In genomic region chr17:75779987-75780889, GRCh38 we compare ENCODE assay signal across 8 cellular contexts. TPM values are rescaled to one million over a fixed set of nuclear protein-coding genes. Genes with fewer than 3 reads are reported as not detected.
A peak's percentile ranks its signal among the peaks of the same experiment; 100 is the strongest.
DNase-seq lines count a peak whose midpoint lies in the region; ATAC-seq and TF ChIP-seq lines count a peak whose summit lies in the region.

No MANE protein-coding gene starts in this region.

- peaks cover 4% of the 10 kb centered on the region for H3K27me3 Mint-ChIP-seq in WTC11 (ENCODE audit: low read depth)

- intact Hi-C loops in spleen (cut with DNase I; ENCODE audit: low total_unique reads) = loop anchor here (5.0 kb wide), 1 partner anchor 67 kb away; no protein-coding TSS in a partner anchor

- WGBS in gastroesophageal sphincter (ENCODE audit: low coverage in 1 of 2), 2 donors = 19 to 21% methylated on average over 4 to 5 of the region's 5 CpGs
- WGBS in spleen, 5 donors = 21 to 24% (median 23%) methylated on average over 5 of the region's 5 CpGs

- POLR2A ChIA-PET in WTC11 (lab: Charles Lee) = interaction anchor here (0.5 to 1.0 kb wide), 12 partner anchors 9 to 353 kb away, joined by 3 to 7 read pairs (median 5); partner anchors contain the start of genes ITGB4, RECQL5, SAP30BP and TSEN54

- peaks cover 28% of the 10 kb centered on the region for H3K36me3 Mint-ChIP-seq in WTC11

- peak overlapping the region; percentile 68 for H3K27ac Mint-ChIP-seq in WTC11

- peak overlapping the region in 3 of 4 donors; percentile 5 to 100 (median 99) for H3K27ac ChIP-seq in gastroesophageal sphincter
- H3K27ac ChIP-seq in spleen = peak overlapping the region; percentile 32 to 100 (median 98)

- no peaks in the 10 kb centered on the region for H3K9me3 Mint-ChIP-seq in WTC11

- TF ChIP-seq POLR2A in gastroesophageal sphincter (IDR thresholded peaks at IDR 0.05) (no peak), spleen (IDR thresholded peaks at IDR 0.05) (peak in 1 of 3 donors; percentile 7)

- H3K36me3 ChIP-seq in gastroesophageal sphincter (peaks cover 0 to 37% of the 10 kb centered on the region in 2 donors), spleen (peaks cover 0 to 39% (median 25%) of the 10 kb centered on the region in 6 donors)

- no peaks in the 10 kb centered on the region for H3K27me3 ChIP-seq in gastroesophageal sphincter
- H3K27me3 ChIP-seq in spleen (replicated peaks in 1 of 7) = no peaks in the 10 kb centered on the region

- H3K4me3 ChIP-seq in gastroesophageal sphincter (no peak overlapping the region), spleen (peak overlapping the region in 2 of 8 donors; percentile 87 to 88)

- ATAC-seq in WTC11 (no peak), gastroesophageal sphincter (no peak), HG02870 (IDR thresholded peaks at IDR 0.05; ENCODE audit: unreplicated experiment) (no peak)

- no peak for TF ChIP-seq RAD21 in Ishikawa (IDR thresholded peaks at IDR 0.05; ENCODE audit: low read depth)

- TF ChIP-seq EP300 in Ishikawa (IDR thresholded peaks at IDR 0.05; ENCODE audit: borderline replicate concordance) (no peak), gastroesophageal sphincter (IDR thresholded peaks at IDR 0.05) (no peak)

- CTCF ChIA-PET in WTC11 (lab: Charles Lee) = interaction anchor here (0.6 to 3.0 kb wide), 20 partner anchors 10 to 540 kb away, joined by 3 to 39 read pairs (median 6); partner anchors contain the start of genes GALK1, ITGB4, MRPL38 and SMIM5

- H3K9me3 ChIP-seq in gastroesophageal sphincter = no peaks in the 10 kb centered on the region
- no peaks in the 10 kb centered on the region for H3K9me3 ChIP-seq in spleen

- TF ChIP-seq CTCF in WTC11 (IDR thresholded peaks at IDR 0.05) = no peak
- no peak for TF ChIP-seq CTCF in gastroesophageal sphincter (IDR thresholded peaks at IDR 0.05)
- TF ChIP-seq CTCF in spleen (IDR thresholded peaks at IDR 0.05 in 8 of 11, conservative IDR thresholded peaks at IDR 0.05 in 3 of 11) = no peak

- H3K4me1 ChIP-seq in gastroesophageal sphincter (peaks cover 0 to 57% (median 20%) of the 10 kb centered on the region in 3 donors), spleen (peaks cover 46 to 85% (median 67%) of the 10 kb centered on the region in 6 donors)

- peak overlapping the region; percentile 94 for H3K4me3 Mint-ChIP-seq in WTC11

- DNase-seq in WTC11 (ENCODE audit: low spot score) (no peak), spleen (no peak), NCI-H2196 (lab: John Stamatoyannopoulos, UW; ENCODE audit: unreplicated experiment) (no peak), NCI-H2196 treated with DMSO at 0.1 percent for 48 hours (lab: John Stamatoyannopoulos, UW; ENCODE audit: unreplicated experiment) (no peak), NCI-H2227 (lab: John Stamatoyannopoulos, UW; ENCODE audit: unreplicated experiment) (no peak)

- H3K4me1 Mint-ChIP-seq in WTC11 = peaks cover 44% of the 10 kb centered on the region

TF ChIP-seq in Ishikawa, 13 proteins besides CTCF, POLR2A, EP300 and RAD21:
- TF ChIP-seq TEAD4 (IDR thresholded peaks at IDR 0.05) (no peak), FOXM1 (IDR thresholded peaks at IDR 0.05; ENCODE audit: borderline replicate concordance, low read depth) (peak; percentile 24; the same call in 1 of the 2 replicates), NFIC (IDR thresholded peaks at IDR 0.05) (no peak)

TF ChIP-seq in WTC11, 78 proteins besides CTCF, POLR2A, EP300 and RAD21:
- TF ChIP-seq MYBL2 (CRISPR knock-in tag; IDR thresholded peaks at IDR 0.05) = no peak
- TF ChIP-seq, protein P1, sequence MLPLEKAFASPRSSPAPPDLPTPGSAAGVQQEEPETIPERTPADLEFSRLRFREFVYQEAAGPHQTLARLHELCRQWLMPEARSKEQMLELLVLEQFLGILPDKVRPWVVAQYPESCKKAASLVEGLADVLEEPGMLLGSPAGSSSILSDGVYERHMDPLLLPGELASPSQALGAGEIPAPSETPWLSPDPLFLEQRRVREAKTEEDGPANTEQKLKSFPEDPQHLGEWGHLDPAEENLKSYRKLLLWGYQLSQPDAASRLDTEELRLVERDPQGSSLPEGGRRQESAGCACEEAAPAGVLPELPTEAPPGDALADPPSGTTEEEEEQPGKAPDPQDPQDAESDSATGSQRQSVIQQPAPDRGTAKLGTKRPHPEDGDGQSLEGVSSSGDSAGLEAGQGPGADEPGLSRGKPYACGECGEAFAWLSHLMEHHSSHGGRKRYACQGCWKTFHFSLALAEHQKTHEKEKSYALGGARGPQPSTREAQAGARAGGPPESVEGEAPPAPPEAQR (CRISPR knock-in tag; IDR thresholded peaks at IDR 0.05) = 0 out of 2 replicates have a peak, but pooled peaks have one; percentile 63

RNA-seq across cellular contexts. Expression of gene UNK, which starts 4.4 kb away (rescaled TPM):
- total RNA-seq in WTC11 (2021) = 35.0 to 37.8 TPM (median 35.4 TPM) in 3 replicates
- 10 to 100 TPM in 3 of 4 donors, 1 to 10 TPM in 1; 9.8 to 41.6 (median 21.0) TPM for total RNA-seq in gastroesophageal sphincter
- 10 to 100 TPM; 35.4 to 53.8 (median 48.6) TPM for total RNA-seq in spleen
- 10 to 100 TPM; 19.0 to 41.9 (median 25.8) TPM for polyA plus RNA-seq in spleen

RNA-seq across cellular contexts. Expression of gene GALK1, which starts 15.2 kb away (rescaled TPM):
- total RNA-seq in WTC11 (2021) = 42.2 to 49.9 TPM (median 49.4 TPM) in 3 replicates
- 10 to 100 TPM; 13.7 to 23.2 (median 20.4) TPM for total RNA-seq in gastroesophageal sphincter
- 10 to 100 TPM; 23.5 to 45.1 (median 33.5) TPM for total RNA-seq in spleen
- polyA plus RNA-seq in spleen = 10 to 100 TPM; 34.2 to 45.9 (median 37.0) TPM

RNA-seq across cellular contexts. Expression of gene ITGB4, which starts 59.0 kb away (rescaled TPM):
- total RNA-seq in WTC11 (2021) (9.5 to 11.2 TPM (median 10.6 TPM) in 3 replicates), gastroesophageal sphincter (10 to 100 TPM; 31.1 to 66.3 (median 41.8) TPM), spleen (100 to 1,000 TPM in 3 of 7 donors, 10 to 100 TPM in 4; 80.4 to 205 (median 90.1) TPM)
- polyA plus RNA-seq in spleen = 10 to 100 TPM; 16.6 to 49.9 (median 30.1) TPM
